ENCODE assay signal across 8 cellular contexts in genomic region chr18:46250084-46250811, GRCh38.
DNase-seq lines count a peak whose midpoint lies in the region; ATAC-seq lines count a peak whose summit lies in the region.

No MANE protein-coding gene starts in this region.

- peak overlapping the region; percentile 14 for H3K4me3 Mint-ChIP-seq in activated T-helper 2 cell treated with anti-CD3 and anti-CD28 coated beads, Interferon-gamma antibody, Interleukin-2, Interleukin-4, amounts not matched to agents 10 μg/mL and 5 μg/mL and 100 μg/mL, durations not matched to agents 14 hours and 24 hours and 36 hours (ENCODE audit: low read depth)

- H3K27ac Mint-ChIP-seq in activated T-helper 2 cell treated with anti-CD3 and anti-CD28 coated beads, Interferon-gamma antibody, Interleukin-2, Interleukin-4, amounts not matched to agents 10 μg/mL and 5 μg/mL and 100 μg/mL, durations not matched to agents 14 hours and 24 hours and 36 hours, result peak overlapping the region; percentile 79

- H2AFZ ChIP-seq in ACC112 (ENCODE audit: low read length, unreplicated experiment), result peak overlapping the region; percentile 6

- H3K27me3 Mint-ChIP-seq in activated T-helper 2 cell treated with anti-CD3 and anti-CD28 coated beads, Interferon-gamma antibody, Interleukin-2, Interleukin-4, amounts not matched to agents 10 μg/mL and 5 μg/mL and 100 μg/mL, durations not matched to agents 14 hours and 24 hours and 36 hours (ENCODE audit: low read depth), result no peaks in the 10 kb centered on the region

- H3K36me3 Mint-ChIP-seq in activated T-helper 2 cell treated with anti-CD3 and anti-CD28 coated beads, Interferon-gamma antibody, Interleukin-2, Interleukin-4, amounts not matched to agents 10 μg/mL and 5 μg/mL and 100 μg/mL, durations not matched to agents 14 hours and 24 hours and 36 hours (ENCODE audit: low read depth), result peaks cover 57% of the 10 kb centered on the region

- H3K27me3 ChIP-seq in ACC112 (ENCODE audit: insufficient read depth, low read length), result no peaks in the 10 kb centered on the region

- H3K4me1 Mint-ChIP-seq in activated T-helper 2 cell treated with anti-CD3 and anti-CD28 coated beads, Interferon-gamma antibody, Interleukin-2, Interleukin-4, amounts not matched to agents 10 μg/mL and 5 μg/mL and 100 μg/mL, durations not matched to agents 14 hours and 24 hours and 36 hours (ENCODE audit: low read depth), result peaks cover 55% of the 10 kb centered on the region

- no peaks in the 10 kb centered on the region for H3K9me3 Mint-ChIP-seq in activated T-helper 2 cell treated with anti-CD3 and anti-CD28 coated beads, Interferon-gamma antibody, Interleukin-2, Interleukin-4, amounts not matched to agents 10 μg/mL and 5 μg/mL and 100 μg/mL, durations not matched to agents 14 hours and 24 hours and 36 hours

- peak overlapping the region; percentile 75 for H3K27ac ChIP-seq in ACC112 (ENCODE audit: low read depth, low read length)

- H3K79me2 ChIP-seq in ACC112 (ENCODE audit: control insufficient read depth, insufficient read depth, low read length, unreplicated experiment), result peaks cover 28% of the 10 kb centered on the region

- peak; percentile 40 for DNase-seq in NCI-H774 (lab: John Stamatoyannopoulos, UW)
- peak; percentile 67 for DNase-seq in activated T-helper 2 cell treated with anti-CD3 and anti-CD28 coated beads, Interferon-gamma antibody, Interleukin-2, Interleukin-4, amounts not matched to agents 10 μg/mL and 5 μg/mL and 100 μg/mL, durations not matched to agents 14 hours and 24 hours and 36 hours (ENCODE audit: low spot score)
- DNase-seq in left cardiac atrium, result no peak
- DNase-seq in smooth muscle cell of the brain vasculature (ENCODE audit: low read depth, low spot score), result peak; percentile 59
- no peak for DNase-seq in HuH-7 (ENCODE audit: low spot score)

- H3K4me1 ChIP-seq in ACC112 (ENCODE audit: control insufficient read depth, insufficient read depth, low read length, unreplicated experiment), result peaks cover 37% of the 10 kb centered on the region

- H3K4me3 ChIP-seq in ACC112 (ENCODE audit: low read depth, low read length), result peak overlapping the region; percentile 62; the same call in 1 of the 2 replicates

- 0 out of 2 replicates have a peak, but pooled peaks cover 3% of the 10 kb centered on the region for H3K36me3 ChIP-seq in ACC112 (ENCODE audit: insufficient read depth, low read length)

- ATAC-seq in GM18867 (IDR thresholded peaks at IDR 0.05; ENCODE audit: unreplicated experiment), result peak; percentile 98
- peak; percentile 98 for ATAC-seq in HG03060 (IDR thresholded peaks at IDR 0.05; ENCODE audit: low read depth, unreplicated experiment)
- peak; percentile 67 to 76 for ATAC-seq in left cardiac atrium

- intact Hi-C loops in activated T-helper 2 cell treated with anti-CD3 and anti-CD28 coated beads, Interferon-gamma antibody, Interleukin-2, Interleukin-4, amounts not matched to agents 10 μg/mL and 5 μg/mL and 100 μg/mL, durations not matched to agents 14 hours and 24 hours and 36 hours (cut with micrococcal nuclease), result loop anchor here (1.0 to 10.0 kb wide), 6 partner anchors 38 to 585 kb away; no protein-coding TSS in a partner anchor
- intact Hi-C loops in left cardiac atrium (cut with DNase I), result no loop called here

Comparison
In these comparisons a context has a peak if more than half of its experiments do, and no peak if none do; other contexts are left out.
1. DNase-seq: peak in NCI-H774 (single experiment), activated T-helper 2 cell treated with anti-CD3 and anti-CD28 coated beads, Interferon-gamma antibody, Interleukin-2, Interleukin-4, amounts not matched to agents 10 μg/mL and 5 μg/mL and 100 μg/mL, durations not matched to agents 14 hours and 24 hours and 36 hours (single experiment) and smooth muscle cell of the brain vasculature (single experiment); none in left cardiac atrium (single experiment) and HuH-7 (single experiment).
2. Peak in every context shown above with its lines, with median percentiles within 50 percentile points of each other: ATAC-seq.